1 cellular context compared by ENCODE assay signal in the genomic region with DNA sequence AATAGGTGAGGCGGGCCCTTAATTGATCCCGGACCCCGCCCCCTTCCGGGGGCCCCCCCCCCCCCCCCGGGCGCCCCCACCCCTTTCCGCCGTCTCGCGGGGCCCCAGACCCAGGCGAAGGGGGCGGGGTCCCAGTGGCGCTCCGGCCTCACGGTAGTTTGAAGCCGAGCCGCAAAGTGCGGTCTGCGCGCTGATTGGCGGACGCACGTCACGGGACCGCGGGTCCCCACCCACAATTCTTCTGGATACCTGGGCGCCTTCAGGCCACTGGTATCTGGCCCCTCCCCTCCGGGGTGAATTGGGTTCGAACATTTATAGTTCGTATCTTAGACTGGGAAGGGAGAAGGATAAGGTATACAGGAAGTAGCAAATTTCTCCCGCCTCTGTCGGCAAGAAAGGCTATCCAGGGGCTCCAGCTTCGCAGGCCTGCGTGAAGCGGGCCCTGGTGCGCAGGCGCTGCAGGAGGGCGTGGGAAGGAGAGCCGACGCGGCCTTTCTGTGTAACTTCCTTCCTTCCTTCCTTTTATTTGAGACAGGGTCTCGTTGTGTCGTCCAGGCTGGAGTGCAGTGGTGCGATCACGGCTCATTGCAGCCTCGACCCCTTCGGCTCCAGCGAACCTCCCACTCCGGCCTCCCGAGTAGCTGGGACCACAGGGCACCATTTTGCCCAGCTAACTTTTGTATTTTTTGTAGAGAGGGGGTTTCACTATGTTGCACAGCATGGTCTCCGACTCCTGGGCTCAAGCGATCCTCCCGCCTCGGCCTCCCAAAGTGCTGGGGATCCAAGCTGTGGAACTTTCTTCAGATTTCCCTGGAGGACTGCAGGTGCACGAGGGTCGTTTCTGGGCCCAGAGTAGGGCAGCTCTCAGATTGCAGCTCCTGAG.
A peak's percentile ranks its signal among the peaks of the same experiment; 100 is the strongest.
TF ChIP-seq lines count a peak whose summit lies in the region.

No MANE protein-coding gene starts in this region.

TF ChIP-seq in HepG2, 621 proteins besides CTCF, POLR2A, EP300 and RAD21 (continued from another document and continues in another):
- TF ChIP-seq, protein P1, sequence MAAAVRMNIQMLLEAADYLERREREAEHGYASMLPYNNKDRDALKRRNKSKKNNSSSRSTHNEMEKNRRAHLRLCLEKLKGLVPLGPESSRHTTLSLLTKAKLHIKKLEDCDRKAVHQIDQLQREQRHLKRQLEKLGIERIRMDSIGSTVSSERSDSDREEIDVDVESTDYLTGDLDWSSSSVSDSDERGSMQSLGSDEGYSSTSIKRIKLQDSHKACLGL (CRISPR knock-in tag; IDR thresholded peaks at IDR 0.05): 0 out of 2 replicates have a peak, but pooled peaks have one; percentile 43
- no peak for TF ChIP-seq BORCS8-MEF2B (CRISPR knock-in tag; IDR thresholded peaks at IDR 0.05)
- no peak for TF ChIP-seq ZNF329 (CRISPR knock-in tag; IDR thresholded peaks at IDR 0.05; ENCODE audit: low read depth)
- 0 out of 2 replicates have a peak, but pooled peaks have one; percentile 5 for TF ChIP-seq HIVEP1 (CRISPR knock-in tag; IDR thresholded peaks at IDR 0.05)
- TF ChIP-seq, protein P2, sequence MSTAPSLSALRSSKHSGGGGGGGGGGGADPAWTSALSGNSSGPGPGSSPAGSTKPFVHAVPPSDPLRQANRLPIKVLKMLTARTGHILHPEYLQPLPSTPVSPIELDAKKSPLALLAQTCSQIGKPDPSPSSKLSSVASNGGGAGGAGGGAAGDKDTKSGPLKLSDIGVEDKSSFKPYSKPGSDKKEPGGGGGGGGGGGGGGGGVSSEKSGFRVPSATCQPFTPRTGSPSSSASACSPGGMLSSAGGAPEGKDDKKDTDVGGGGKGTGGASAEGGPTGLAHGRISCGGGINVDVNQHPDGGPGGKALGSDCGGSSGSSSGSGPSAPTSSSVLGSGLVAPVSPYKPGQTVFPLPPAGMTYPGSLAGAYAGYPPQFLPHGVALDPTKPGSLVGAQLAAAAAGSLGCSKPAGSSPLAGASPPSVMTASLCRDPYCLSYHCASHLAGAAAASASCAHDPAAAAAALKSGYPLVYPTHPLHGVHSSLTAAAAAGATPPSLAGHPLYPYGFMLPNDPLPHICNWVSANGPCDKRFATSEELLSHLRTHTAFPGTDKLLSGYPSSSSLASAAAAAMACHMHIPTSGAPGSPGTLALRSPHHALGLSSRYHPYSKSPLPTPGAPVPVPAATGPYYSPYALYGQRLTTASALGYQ (CRISPR knock-in tag; IDR thresholded peaks at IDR 0.05): no peak
- TF ChIP-seq ZNF205 (CRISPR knock-in tag; IDR thresholded peaks at IDR 0.05): peak; percentile 39; the same call in 1 of the 2 replicates
- no peak for TF ChIP-seq NFIB (CRISPR knock-in tag; IDR thresholded peaks at IDR 0.05; ENCODE audit: borderline replicate concordance)
- no peak for TF ChIP-seq NFE2L1 (CRISPR knock-in tag; IDR thresholded peaks at IDR 0.05; ENCODE audit: borderline replicate concordance)
- peak; percentile 71 for TF ChIP-seq HNRNPLL (IDR thresholded peaks at IDR 0.05; ENCODE audit: low read depth, low read length, poor library complexity, severe bottlenecking)
- TF ChIP-seq REXO4 (CRISPR knock-in tag; IDR thresholded peaks at IDR 0.05; ENCODE audit: borderline replicate concordance): no peak
- TF ChIP-seq, protein P3, sequence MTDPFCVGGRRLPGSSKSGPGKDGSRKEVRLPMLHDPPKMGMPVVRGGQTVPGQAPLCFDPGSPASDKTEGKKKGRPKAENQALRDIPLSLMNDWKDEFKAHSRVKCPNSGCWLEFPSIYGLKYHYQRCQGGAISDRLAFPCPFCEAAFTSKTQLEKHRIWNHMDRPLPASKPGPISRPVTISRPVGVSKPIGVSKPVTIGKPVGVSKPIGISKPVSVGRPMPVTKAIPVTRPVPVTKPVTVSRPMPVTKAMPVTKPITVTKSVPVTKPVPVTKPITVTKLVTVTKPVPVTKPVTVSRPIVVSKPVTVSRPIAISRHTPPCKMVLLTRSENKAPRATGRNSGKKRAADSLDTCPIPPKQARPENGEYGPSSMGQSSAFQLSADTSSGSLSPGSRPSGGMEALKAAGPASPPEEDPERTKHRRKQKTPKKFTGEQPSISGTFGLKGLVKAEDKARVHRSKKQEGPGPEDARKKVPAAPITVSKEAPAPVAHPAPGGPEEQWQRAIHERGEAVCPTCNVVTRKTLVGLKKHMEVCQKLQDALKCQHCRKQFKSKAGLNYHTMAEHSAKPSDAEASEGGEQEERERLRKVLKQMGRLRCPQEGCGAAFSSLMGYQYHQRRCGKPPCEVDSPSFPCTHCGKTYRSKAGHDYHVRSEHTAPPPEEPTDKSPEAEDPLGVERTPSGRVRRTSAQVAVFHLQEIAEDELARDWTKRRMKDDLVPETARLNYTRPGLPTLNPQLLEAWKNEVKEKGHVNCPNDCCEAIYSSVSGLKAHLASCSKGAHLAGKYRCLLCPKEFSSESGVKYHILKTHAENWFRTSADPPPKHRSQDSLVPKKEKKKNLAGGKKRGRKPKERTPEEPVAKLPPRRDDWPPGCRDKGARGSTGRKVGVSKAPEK (CRISPR knock-in tag; IDR thresholded peaks at IDR 0.05; ENCODE audit: borderline replicate concordance): no peak
- TF ChIP-seq, protein P4, sequence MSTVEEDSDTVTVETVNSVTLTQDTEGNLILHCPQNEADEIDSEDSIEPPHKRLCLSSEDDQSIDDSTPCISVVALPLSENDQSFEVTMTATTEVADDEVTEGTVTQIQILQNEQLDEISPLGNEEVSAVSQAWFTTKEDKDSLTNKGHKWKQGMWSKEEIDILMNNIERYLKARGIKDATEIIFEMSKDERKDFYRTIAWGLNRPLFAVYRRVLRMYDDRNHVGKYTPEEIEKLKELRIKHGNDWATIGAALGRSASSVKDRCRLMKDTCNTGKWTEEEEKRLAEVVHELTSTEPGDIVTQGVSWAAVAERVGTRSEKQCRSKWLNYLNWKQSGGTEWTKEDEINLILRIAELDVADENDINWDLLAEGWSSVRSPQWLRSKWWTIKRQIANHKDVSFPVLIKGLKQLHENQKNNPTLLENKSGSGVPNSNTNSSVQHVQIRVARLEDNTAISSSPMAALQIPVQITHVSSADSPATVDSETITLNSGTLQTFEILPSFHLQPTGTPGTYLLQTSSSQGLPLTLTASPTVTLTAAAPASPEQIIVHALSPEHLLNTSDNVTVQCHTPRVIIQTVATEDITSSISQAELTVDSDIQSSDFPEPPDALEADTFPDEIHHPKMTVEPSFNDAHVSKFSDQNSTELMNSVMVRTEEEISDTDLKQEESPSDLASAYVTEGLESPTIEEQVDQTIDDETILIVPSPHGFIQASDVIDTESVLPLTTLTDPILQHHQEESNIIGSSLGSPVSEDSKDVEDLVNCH (CRISPR knock-in tag; IDR thresholded peaks at IDR 0.05): no peak
- no peak for TF ChIP-seq RFX3 (CRISPR knock-in tag; IDR thresholded peaks at IDR 0.05)
- TF ChIP-seq RELA (CRISPR knock-in tag; IDR thresholded peaks at IDR 0.05): no peak
- TF ChIP-seq SATB2 (CRISPR knock-in tag; IDR thresholded peaks at IDR 0.05): no peak
- no peak for TF ChIP-seq MTA3 (CRISPR knock-in tag; IDR thresholded peaks at IDR 0.05)
- TF ChIP-seq ZNF816 (CRISPR knock-in tag; IDR thresholded peaks at IDR 0.05; ENCODE audit: borderline replicate concordance): no peak
- TF ChIP-seq MED1 (CRISPR knock-in tag; IDR thresholded peaks at IDR 0.05): no peak; the same call in 1 of the 2 replicates
- TF ChIP-seq ZNF83 (CRISPR knock-in tag; IDR thresholded peaks at IDR 0.05; ENCODE audit: borderline replicate concordance): 0 out of 2 replicates have a peak, but pooled peaks have one; percentile 44
- TF ChIP-seq ZSCAN21 (CRISPR knock-in tag; IDR thresholded peaks at IDR 0.05; ENCODE audit: borderline replicate concordance): no peak
- TF ChIP-seq ZNF136 (CRISPR knock-in tag; IDR thresholded peaks at IDR 0.05; ENCODE audit: low read depth): no peak
- no peak for TF ChIP-seq SNAPC2 (CRISPR knock-in tag; IDR thresholded peaks at IDR 0.05)
- no peak for TF ChIP-seq CCAR2 (optimal IDR thresholded peaks at IDR 0.05; ENCODE audit: low read depth, low read length)
- peak; percentile 29; the same call in 1 of the 2 replicates for TF ChIP-seq HDAC2 (CRISPR knock-in tag; IDR thresholded peaks at IDR 0.05)
- TF ChIP-seq ZNF563 (CRISPR knock-in tag; IDR thresholded peaks at IDR 0.05): no peak; the same call in 1 of the 2 replicates
- no peak for TF ChIP-seq ZBTB8A (CRISPR knock-in tag; IDR thresholded peaks at IDR 0.05; ENCODE audit: borderline replicate concordance, low read depth)
- TF ChIP-seq, protein P5, sequence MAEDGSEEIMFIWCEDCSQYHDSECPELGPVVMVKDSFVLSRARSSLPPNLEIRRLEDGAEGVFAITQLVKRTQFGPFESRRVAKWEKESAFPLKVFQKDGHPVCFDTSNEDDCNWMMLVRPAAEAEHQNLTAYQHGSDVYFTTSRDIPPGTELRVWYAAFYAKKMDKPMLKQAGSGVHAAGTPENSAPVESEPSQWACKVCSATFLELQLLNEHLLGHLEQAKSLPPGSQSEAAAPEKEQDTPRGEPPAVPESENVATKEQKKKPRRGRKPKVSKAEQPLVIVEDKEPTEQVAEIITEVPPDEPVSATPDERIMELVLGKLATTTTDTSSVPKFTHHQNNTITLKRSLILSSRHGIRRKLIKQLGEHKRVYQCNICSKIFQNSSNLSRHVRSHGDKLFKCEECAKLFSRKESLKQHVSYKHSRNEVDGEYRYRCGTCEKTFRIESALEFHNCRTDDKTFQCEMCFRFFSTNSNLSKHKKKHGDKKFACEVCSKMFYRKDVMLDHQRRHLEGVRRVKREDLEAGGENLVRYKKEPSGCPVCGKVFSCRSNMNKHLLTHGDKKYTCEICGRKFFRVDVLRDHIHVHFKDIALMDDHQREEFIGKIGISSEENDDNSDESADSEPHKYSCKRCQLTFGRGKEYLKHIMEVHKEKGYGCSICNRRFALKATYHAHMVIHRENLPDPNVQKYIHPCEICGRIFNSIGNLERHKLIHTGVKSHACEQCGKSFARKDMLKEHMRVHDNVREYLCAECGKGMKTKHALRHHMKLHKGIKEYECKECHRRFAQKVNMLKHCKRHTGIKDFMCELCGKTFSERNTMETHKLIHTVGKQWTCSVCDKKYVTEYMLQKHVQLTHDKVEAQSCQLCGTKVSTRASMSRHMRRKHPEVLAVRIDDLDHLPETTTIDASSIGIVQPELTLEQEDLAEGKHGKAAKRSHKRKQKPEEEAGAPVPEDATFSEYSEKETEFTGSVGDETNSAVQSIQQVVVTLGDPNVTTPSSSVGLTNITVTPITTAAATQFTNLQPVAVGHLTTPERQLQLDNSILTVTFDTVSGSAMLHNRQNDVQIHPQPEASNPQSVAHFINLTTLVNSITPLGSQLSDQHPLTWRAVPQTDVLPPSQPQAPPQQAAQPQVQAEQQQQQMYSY (CRISPR knock-in tag; IDR thresholded peaks at IDR 0.05): no peak
- TF ChIP-seq ZNF790 (CRISPR knock-in tag; IDR thresholded peaks at IDR 0.05; ENCODE audit: borderline replicate concordance): no peak
- TF ChIP-seq, protein P6, sequence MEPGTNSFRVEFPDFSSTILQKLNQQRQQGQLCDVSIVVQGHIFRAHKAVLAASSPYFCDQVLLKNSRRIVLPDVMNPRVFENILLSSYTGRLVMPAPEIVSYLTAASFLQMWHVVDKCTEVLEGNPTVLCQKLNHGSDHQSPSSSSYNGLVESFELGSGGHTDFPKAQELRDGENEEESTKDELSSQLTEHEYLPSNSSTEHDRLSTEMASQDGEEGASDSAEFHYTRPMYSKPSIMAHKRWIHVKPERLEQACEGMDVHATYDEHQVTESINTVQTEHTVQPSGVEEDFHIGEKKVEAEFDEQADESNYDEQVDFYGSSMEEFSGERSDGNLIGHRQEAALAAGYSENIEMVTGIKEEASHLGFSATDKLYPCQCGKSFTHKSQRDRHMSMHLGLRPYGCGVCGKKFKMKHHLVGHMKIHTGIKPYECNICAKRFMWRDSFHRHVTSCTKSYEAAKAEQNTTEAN (CRISPR knock-in tag; conservative IDR thresholded peaks at IDR 0.05): no peak
- TF ChIP-seq DNMT3B (CRISPR knock-in tag; conservative IDR thresholded peaks at IDR 0.05): 0 out of 2 replicates have a peak, but pooled peaks have one; percentile 42
- TF ChIP-seq, protein P7, sequence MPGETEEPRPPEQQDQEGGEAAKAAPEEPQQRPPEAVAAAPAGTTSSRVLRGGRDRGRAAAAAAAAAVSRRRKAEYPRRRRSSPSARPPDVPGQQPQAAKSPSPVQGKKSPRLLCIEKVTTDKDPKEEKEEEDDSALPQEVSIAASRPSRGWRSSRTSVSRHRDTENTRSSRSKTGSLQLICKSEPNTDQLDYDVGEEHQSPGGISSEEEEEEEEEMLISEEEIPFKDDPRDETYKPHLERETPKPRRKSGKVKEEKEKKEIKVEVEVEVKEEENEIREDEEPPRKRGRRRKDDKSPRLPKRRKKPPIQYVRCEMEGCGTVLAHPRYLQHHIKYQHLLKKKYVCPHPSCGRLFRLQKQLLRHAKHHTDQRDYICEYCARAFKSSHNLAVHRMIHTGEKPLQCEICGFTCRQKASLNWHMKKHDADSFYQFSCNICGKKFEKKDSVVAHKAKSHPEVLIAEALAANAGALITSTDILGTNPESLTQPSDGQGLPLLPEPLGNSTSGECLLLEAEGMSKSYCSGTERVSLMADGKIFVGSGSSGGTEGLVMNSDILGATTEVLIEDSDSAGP (CRISPR knock-in tag; IDR thresholded peaks at IDR 0.05; ENCODE audit: borderline replicate concordance): peak; percentile 52; the same call in 1 of the 2 replicates
- peak; percentile 38; the same call in 1 of the 2 replicates for TF ChIP-seq KDM5B (CRISPR knock-in tag; IDR thresholded peaks at IDR 0.05; ENCODE audit: borderline replicate concordance)
- TF ChIP-seq HES4 (CRISPR knock-in tag; IDR thresholded peaks at IDR 0.05; ENCODE audit: borderline replicate concordance): no peak
- TF ChIP-seq ATRX (CRISPR knock-in tag; IDR thresholded peaks at IDR 0.05; ENCODE audit: borderline replicate concordance): no peak
- TF ChIP-seq MLLT10 (CRISPR knock-in tag; IDR thresholded peaks at IDR 0.05): no peak
- TF ChIP-seq, protein P8, sequence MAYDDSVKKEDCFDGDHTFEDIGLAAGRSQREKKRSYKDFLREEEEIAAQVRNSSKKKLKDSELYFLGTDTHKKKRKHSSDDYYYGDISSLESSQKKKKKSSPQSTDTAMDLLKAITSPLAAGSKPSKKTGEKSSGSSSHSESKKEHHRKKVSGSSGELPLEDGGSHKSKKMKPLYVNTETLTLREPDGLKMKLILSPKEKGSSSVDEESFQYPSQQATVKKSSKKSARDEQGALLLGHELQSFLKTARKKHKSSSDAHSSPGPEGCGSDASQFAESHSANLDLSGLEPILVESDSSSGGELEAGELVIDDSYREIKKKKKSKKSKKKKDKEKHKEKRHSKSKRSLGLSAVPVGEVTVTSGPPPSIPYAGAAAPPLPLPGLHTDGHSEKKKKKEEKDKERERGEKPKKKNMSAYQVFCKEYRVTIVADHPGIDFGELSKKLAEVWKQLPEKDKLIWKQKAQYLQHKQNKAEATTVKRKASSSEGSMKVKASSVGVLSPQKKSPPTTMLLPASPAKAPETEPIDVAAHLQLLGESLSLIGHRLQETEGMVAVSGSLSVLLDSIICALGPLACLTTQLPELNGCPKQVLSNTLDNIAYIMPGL (CRISPR knock-in tag; IDR thresholded peaks at IDR 0.05; ENCODE audit: borderline replicate concordance in 1 of 2, low read depth in 1 of 2): peak in 1 of 2 experiments; percentile 59; a peak in 1 of 4 replicates
- peak; percentile 33; the same call in 1 of the 2 replicates for TF ChIP-seq MYC (CRISPR knock-in tag; IDR thresholded peaks at IDR 0.05; ENCODE audit: borderline replicate concordance)
- peak; percentile 20 for TF ChIP-seq TEAD3 (CRISPR knock-in tag; optimal IDR thresholded peaks at IDR 0.05; ENCODE audit: borderline replicate concordance)
- TF ChIP-seq, protein P9, sequence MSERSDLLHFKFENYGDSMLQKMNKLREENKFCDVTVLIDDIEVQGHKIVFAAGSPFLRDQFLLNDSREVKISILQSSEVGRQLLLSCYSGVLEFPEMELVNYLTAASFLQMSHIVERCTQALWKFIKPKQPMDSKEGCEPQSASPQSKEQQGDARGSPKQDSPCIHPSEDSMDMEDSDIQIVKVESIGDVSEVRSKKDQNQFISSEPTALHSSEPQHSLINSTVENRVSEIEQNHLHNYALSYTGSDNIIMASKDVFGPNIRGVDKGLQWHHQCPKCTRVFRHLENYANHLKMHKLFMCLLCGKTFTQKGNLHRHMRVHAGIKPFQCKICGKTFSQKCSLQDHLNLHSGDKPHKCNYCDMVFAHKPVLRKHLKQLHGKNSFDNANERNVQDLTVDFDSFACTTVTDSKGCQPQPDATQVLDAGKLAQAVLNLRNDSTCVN (CRISPR knock-in tag; IDR thresholded peaks at IDR 0.05; ENCODE audit: borderline replicate concordance): no peak
